14 cellular contexts compared by ENCODE assay signal in the genomic region with DNA sequence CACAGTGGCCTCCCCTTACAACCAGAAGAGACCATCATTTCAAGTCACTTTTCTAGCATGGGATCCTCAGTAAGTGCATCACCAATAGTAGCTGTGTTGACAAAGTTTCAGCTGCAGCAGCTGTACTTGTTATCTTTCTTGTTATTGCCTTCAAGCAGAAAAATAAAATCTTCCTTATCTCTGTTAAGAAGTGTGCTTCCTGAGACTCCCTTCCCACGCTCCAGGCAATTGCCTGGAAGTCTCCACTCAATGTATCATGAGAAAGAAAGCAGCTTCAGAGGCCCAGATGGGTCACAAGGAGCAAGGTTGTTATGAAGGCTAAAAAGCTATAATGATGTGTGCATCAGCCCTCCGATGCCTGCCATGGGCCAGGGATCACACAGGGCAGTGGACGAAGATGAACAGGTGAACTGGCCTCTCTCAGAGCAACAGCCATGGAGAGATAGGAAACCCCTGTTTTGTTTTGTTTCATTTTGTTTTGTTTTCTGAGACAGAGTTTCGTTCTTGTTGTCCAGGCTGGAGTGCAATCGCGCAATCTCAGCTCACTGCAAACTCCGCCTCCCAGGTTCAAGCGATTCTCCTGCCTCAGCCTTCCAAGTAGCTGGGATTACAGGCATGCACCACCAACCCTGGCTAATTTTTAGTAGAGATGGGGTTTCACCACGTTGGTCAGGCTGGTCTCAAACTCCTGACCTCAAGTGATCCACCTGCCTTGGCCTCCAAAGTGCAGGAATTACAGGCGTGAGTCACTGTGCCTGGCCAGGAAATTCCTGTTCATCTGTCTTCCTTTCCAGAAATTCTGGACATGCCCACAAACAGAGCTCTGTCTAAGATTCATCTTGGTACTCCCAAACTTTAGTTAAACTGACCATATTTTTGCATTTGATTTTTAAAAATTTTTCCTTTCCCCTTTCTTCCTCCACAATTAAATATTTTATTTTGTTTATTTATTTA.
"Had no signal": no experiment of that assay in that cellular context is flagged by ENCODE, and none has a peak within 500 bp of the region (broad histone marks: within the 10 kb centered on the region; RNA-seq: fewer than 3 reads in every experiment).

No MANE protein-coding gene starts in this region.

- H3K27ac ChIP-seq: ascending aorta, cardiac muscle cell, neural progenitor cell, parathyroid adenoma, tibial nerve had no signal

- H3K4me1 ChIP-seq: ascending aorta, neural progenitor cell had no signal

- H3K36me3 ChIP-seq: ascending aorta, cardiac muscle cell, neural progenitor cell, tibial nerve had no signal

- H3K4me3 ChIP-seq: ascending aorta, cardiac muscle cell, neural progenitor cell, smooth muscle cell, tibial nerve had no signal

- DNase-seq: activated CD4-positive, alpha-beta memory T cell treated with anti-CD3 and anti-CD28 coated beads for 36 hours; activated CD4-positive, alpha-beta T cell treated with anti-CD3 and anti-CD28 coated beads for 1 hour; activated naive CD8-positive, alpha-beta T cell treated with anti-CD3 and anti-CD28 coated beads, Interleukin-2, amount 10 ng/mL, durations not matched to agents 7 days and 5 days; activated T-cell treated with anti-CD3 and anti-CD28 coated beads, Interleukin-2, amount 50 U/mL, for 48 hours; hippocampal formation; mesendoderm; retina; T-helper 9 cell had no signal

- H3K27me3 ChIP-seq: ascending aorta, cardiac muscle cell, neural progenitor cell, tibial nerve had no signal

- H3K9me3 ChIP-seq: ascending aorta, tibial nerve had no signal
